Comparison of ENCODE assay signal across 32 cellular contexts in genomic region chr4:151395873-151396272, GRCh38. TPM values are rescaled to one million over a fixed set of nuclear protein-coding genes. Genes with fewer than 3 reads are reported as not detected.
"Had no signal": no experiment of that assay in that cellular context is flagged by ENCODE, and none has a peak within 500 bp of the region (broad histone marks: within the 10 kb centered on the region; RNA-seq: fewer than 3 reads in every experiment).

No MANE protein-coding gene starts in this region.

- H3K4me1 Mint-ChIP-seq: natural killer cell; nephron; neural progenitor cell; stimulated activated memory B cell treated with anti-CD40 and anti-IgM and Interleukin-4, amounts not matched to agents 10 μg/mL and 1 μg/mL and 100 μg/mL, for 72 hours; stimulated activated naive CD8-positive, alpha-beta T cell treated with anti-CD3 and anti-CD28 coated beads, Interleukin-15, amount 100 ng/mL, for 72 hours had no signal

- DNase-seq: natural killer cell; occipital lobe; ovary; posterior cingulate gyrus; psoas muscle; right cardiac atrium; spleen; stimulated activated CD4-positive, alpha-beta T cell treated with anti-CD3 and anti-CD28 coated beads, Interleukin-12 subunit alpha, Interleukin-12 subunit beta, amount 100 ng/mL, for 4 hours; stimulated activated CD4-positive, alpha-beta T cell treated with anti-CD3 and anti-CD28 coated beads, Interleukin-1b, Interleukin-23, amount 100 ng/mL, for 48 hours; stimulated activated CD4-positive, alpha-beta T cell treated with anti-CD3 and anti-CD28 coated beads, Interleukin-4, amount 100 ng/mL, for 1 hour; stimulated activated CD4-positive, alpha-beta T cell treated with anti-CD3 and anti-CD28 coated beads, Interleukin-4, amount 100 ng/mL, for 4 hours; stimulated activated CD8-positive, alpha-beta memory T cell treated with anti-CD3 and anti-CD28 coated beads, Interleukin-4, amount 100 ng/mL, for 48 hours; stimulated activated naive CD4-positive, alpha-beta T cell; stimulated activated naive CD8-positive, alpha-beta T cell treated with anti-CD3 and anti-CD28 coated beads, Interleukin-15, amount 100 ng/mL, for 72 hours; stimulated activated naive CD8-positive, alpha-beta T cell treated with anti-CD3 and anti-CD28 coated beads, Interleukin-15, Interleukin-2, amounts not matched to agents 100 U/mL and 50 U/mL, for 24 hours; substantia nigra; testis; tibial artery; transverse colon; upper lobe of right lung; uterus had no signal

- H3K9ac ChIP-seq: neural progenitor cell, parathyroid adenoma had no signal

- H2AFZ ChIP-seq: neural progenitor cell, parathyroid adenoma had no signal

- H3K4me1 ChIP-seq: neural progenitor cell, parathyroid adenoma, psoas muscle, spleen, suprapubic skin, testis, tibial artery, upper lobe of right lung, uterus had no signal

- H3K4me3 Mint-ChIP-seq: natural killer cell; nephron; neural progenitor cell; stimulated activated memory B cell treated with anti-CD40 and anti-IgM and Interleukin-4, amounts not matched to agents 10 μg/mL and 1 μg/mL and 100 μg/mL, for 72 hours; stimulated activated naive CD8-positive, alpha-beta T cell treated with anti-CD3 and anti-CD28 coated beads, Interleukin-15, amount 100 ng/mL, for 72 hours; type B pancreatic cell had no signal

- H3K79me2 ChIP-seq: parathyroid adenoma had no signal

- H3K27me3 ChIP-seq: neural progenitor cell, ovary, spleen, suprapubic skin, testis, tibial artery, transverse colon, upper lobe of right lung, uterus had no signal

- H3K36me3 ChIP-seq: neural progenitor cell, ovary, spleen, suprapubic skin, tibial artery, transverse colon, upper lobe of right lung, uterus had no signal

- H3K36me3 Mint-ChIP-seq: natural killer cell; neural progenitor cell; stimulated activated memory B cell treated with anti-CD40 and anti-IgM and Interleukin-4, amounts not matched to agents 10 μg/mL and 1 μg/mL and 100 μg/mL, for 72 hours had no signal

- H3K27ac ChIP-seq: neural progenitor cell, ovary, parathyroid adenoma, psoas muscle, skin epidermis, spleen, suprapubic skin, testis, tibial artery, transverse colon, upper lobe of right lung, uterus had no signal

- H3K27ac Mint-ChIP-seq: natural killer cell; nephron; neural progenitor cell; progenitor cell of endocrine pancreas; stimulated activated memory B cell treated with anti-CD40 and anti-IgM and Interleukin-4, amounts not matched to agents 10 μg/mL and 1 μg/mL and 100 μg/mL, for 72 hours; stimulated activated naive CD8-positive, alpha-beta T cell treated with anti-CD3 and anti-CD28 coated beads, Interleukin-15, amount 100 ng/mL, for 72 hours; type B pancreatic cell had no signal

- ATAC-seq: natural killer cell; psoas muscle; right cardiac atrium; sciatic nerve; stimulated activated memory B cell treated with anti-CD40 and anti-IgM and Interleukin-4, amounts not matched to agents 10 μg/mL and 1 μg/mL and 100 μg/mL, for 72 hours; stimulated activated naive CD8-positive, alpha-beta T cell treated with anti-CD3 and anti-CD28 coated beads, Interleukin-15, amount 100 ng/mL, for 72 hours; stimulated activated naive CD8-positive, alpha-beta T cell treated with anti-CD3 and anti-CD28 coated beads, Interleukin-15, Interleukin-2, amounts not matched to agents 100 U/mL and 50 U/mL, for 24 hours; upper lobe of right lung had no signal

- H3K27me3 Mint-ChIP-seq: progenitor cell of endocrine pancreas, type B pancreatic cell had no signal

- H3K9me3 ChIP-seq: ovary, psoas muscle, suprapubic skin, testis, tibial artery, transverse colon, upper lobe of right lung, uterus had no signal

- H3K4me2 ChIP-seq: neural progenitor cell, smooth muscle cell had no signal

- H3K9me3 Mint-ChIP-seq: natural killer cell; stimulated activated memory B cell treated with anti-CD40 and anti-IgM and Interleukin-4, amounts not matched to agents 10 μg/mL and 1 μg/mL and 100 μg/mL, for 72 hours; stimulated activated naive CD8-positive, alpha-beta T cell treated with anti-CD3 and anti-CD28 coated beads, Interleukin-15, amount 100 ng/mL, for 72 hours had no signal

- H3K4me3 ChIP-seq: neural progenitor cell, ovary, psoas muscle, skin epidermis, smooth muscle cell, spleen, suprapubic skin, testis, tibial artery, transverse colon, upper lobe of right lung, uterus had no signal

RNA-seq across cellular contexts. Expression of gene FHIP1A, which starts 13.1 kb away (rescaled TPM):
- polyA plus RNA-seq: neural cell had no signal
